In genomic region chr3:47265725-47266480, GRCh38 we compare ENCODE assay signal across 7 cellular contexts.
"Had no signal": no experiment of that assay in that cellular context is flagged by ENCODE, and none has a peak within 500 bp of the region (broad histone marks: within the 10 kb centered on the region; RNA-seq: fewer than 3 reads in every experiment).

No MANE protein-coding gene starts in this region.

- H3K27ac ChIP-seq: adrenal gland, cardiac muscle cell, right lobe of liver, VCaP had no signal

- FAIRE-seq: colon had no signal

- H3K9me3 ChIP-seq: adrenal gland, right lobe of liver, tibial artery had no signal

- H3K4me1 ChIP-seq: right lobe of liver had no signal

- H3K27me3 ChIP-seq: adrenal gland, cardiac muscle cell, right lobe of liver, tibial artery had no signal

- H3K36me3 ChIP-seq: adrenal gland, cardiac muscle cell, right lobe of liver, tibial artery had no signal

- DNase-seq: activated CD8-positive, alpha-beta memory T cell treated with anti-CD3 and anti-CD28 coated beads, Interleukin-2, amount 10 ng/mL, durations not matched to agents 7 days and 5 days had no signal

- H3K4me3 ChIP-seq: adrenal gland, cardiac muscle cell, right lobe of liver, tibial artery had no signal
